19 cellular contexts compared by ENCODE assay signal in the genomic region with DNA sequence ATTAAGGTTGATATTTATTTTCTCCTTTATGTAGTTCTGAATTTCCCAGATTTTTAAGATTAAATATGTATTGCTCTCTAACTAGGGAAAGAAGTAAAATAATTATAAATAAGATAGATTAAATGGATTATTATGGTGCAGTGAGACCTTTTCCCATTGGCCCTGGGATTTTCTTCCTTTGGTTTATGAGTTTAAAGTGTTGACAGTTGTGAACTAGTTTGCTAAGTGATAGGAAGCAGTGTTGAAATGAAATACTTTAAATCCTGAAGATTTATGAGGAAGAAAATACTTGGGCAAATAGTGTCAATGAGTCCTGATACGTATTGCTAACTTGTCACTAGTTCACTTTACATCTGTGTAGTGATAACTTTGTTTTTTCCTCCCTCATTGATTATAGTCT.
"Had no signal": no experiment of that assay in that cellular context is flagged by ENCODE, and none has a peak within 500 bp of the region (broad histone marks: within the 10 kb centered on the region; RNA-seq: fewer than 3 reads in every experiment).

No MANE protein-coding gene starts in this region.

- H2AFZ ChIP-seq: parathyroid adenoma had no signal

- DNase-seq: cortex of kidney; dorsolateral prefrontal cortex; effector CD8-positive, alpha-beta T cell; heart left ventricle; hypothalamus; left lung; lower lobe of right lung; midbrain; nephron progenitor cell; small intestine; stimulated activated CD4-positive, alpha-beta T cell treated with anti-CD3 and anti-CD28 coated beads, Interleukin-12 subunit alpha, Interleukin-12 subunit beta, amount 100 ng/mL, for 4 hours; stimulated activated naive CD4-positive, alpha-beta T cell; stomach; substantia nigra; trophoblast cell had no signal

- ATAC-seq: heart left ventricle, left lung, lower lobe of right lung had no signal

- H3K36me3 Mint-ChIP-seq: memory B cell had no signal

- H3K27ac Mint-ChIP-seq: memory B cell had no signal

- FAIRE-seq: keratinocyte, small intestine had no signal

- H3K4me3 Mint-ChIP-seq: memory B cell, nephron progenitor cell had no signal

- H3K27me3 Mint-ChIP-seq: memory B cell had no signal

- H3K9me3 Mint-ChIP-seq: memory B cell had no signal

- H3K79me2 ChIP-seq: parathyroid adenoma had no signal

- H3K9me3 ChIP-seq: heart left ventricle, left lung, lower lobe of right lung, right atrium auricular region, stomach had no signal

- H3K4me3 ChIP-seq: dorsolateral prefrontal cortex, heart left ventricle, left lung, lower lobe of right lung, right atrium auricular region, stomach had no signal

- H3K27ac ChIP-seq: dorsolateral prefrontal cortex, left lung, lower lobe of right lung, parathyroid adenoma, right atrium auricular region, stomach had no signal

- H3K4me1 ChIP-seq: left lung, lower lobe of right lung, parathyroid adenoma had no signal

- H3K27me3 ChIP-seq: dorsolateral prefrontal cortex, heart left ventricle, left lung, right atrium auricular region, stomach had no signal

- H3K36me3 ChIP-seq: heart left ventricle, left lung, lower lobe of right lung, right atrium auricular region, stomach had no signal

- H3K9ac ChIP-seq: parathyroid adenoma had no signal
